Comparison of ENCODE assay signal across 11 cellular contexts in the genomic region with DNA sequence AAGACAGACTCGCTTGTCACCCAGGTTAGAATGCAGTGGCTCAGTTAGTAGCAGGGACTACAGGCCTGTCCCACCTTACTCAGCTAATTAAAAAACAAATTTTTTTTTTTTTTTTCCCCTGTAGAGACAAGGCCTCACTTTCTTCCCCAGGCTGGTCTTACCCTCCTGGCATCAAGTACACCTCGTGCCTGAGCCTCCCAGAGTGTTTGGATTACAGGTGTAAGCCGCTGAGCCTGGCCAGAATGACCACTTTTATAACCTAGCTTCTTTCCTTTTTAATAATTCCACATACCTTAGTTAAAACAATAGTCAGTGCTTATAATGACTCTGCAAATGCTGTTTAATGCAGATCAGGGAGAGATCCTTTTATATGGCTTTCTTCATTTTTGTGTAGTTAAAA. TPM values are rescaled to one million over a fixed set of nuclear protein-coding genes. Genes with fewer than 3 reads are reported as not detected.
DNase-seq lines count a peak whose midpoint lies in the region; ATAC-seq and TF ChIP-seq lines count a peak whose summit lies in the region.
"Had no signal": no experiment of that assay in that cellular context is flagged by ENCODE, and none has a peak within 500 bp of the region (broad histone marks: within the 10 kb centered on the region; RNA-seq: fewer than 3 reads in every experiment).

No MANE protein-coding gene starts in this region.

- no peaks in the 10 kb centered on the region for H3K27me3 ChIP-seq in SJCRH30
- no peaks in the 10 kb centered on the region for H3K27me3 ChIP-seq in upper lobe of left lung
- H3K27me3 ChIP-seq in tibial nerve = no peaks in the 10 kb centered on the region
- H3K27me3 ChIP-seq in BE2C = no peaks in the 10 kb centered on the region
- H3K27me3 ChIP-seq: right atrium auricular region had no signal

- no peak overlapping the region for H3K27ac Mint-ChIP-seq in activated naive CD4-positive, alpha-beta T cell treated with anti-CD3 and anti-CD28 coated beads, Interleukin-2, amount 50 U/mL, for 24 hours
- peak overlapping the region; percentile 73 to 94 (median 81) for H3K27ac Mint-ChIP-seq in immature natural killer cell

- TF ChIP-seq CTCF in upper lobe of left lung (IDR thresholded peaks at IDR 0.05) (no peak), tibial nerve (IDR thresholded peaks at IDR 0.05) (no peak), BE2C (IDR thresholded peaks at IDR 0.05; ENCODE audit: low read depth, low read length) (no peak)

- no peaks in the 10 kb centered on the region; the same call in 1 of the 2 replicates for H3K36me3 ChIP-seq in SJCRH30
- H3K36me3 ChIP-seq in upper lobe of left lung = no peaks in the 10 kb centered on the region
- no peaks in the 10 kb centered on the region for H3K36me3 ChIP-seq in tibial nerve
- no peaks in the 10 kb centered on the region; the same call in 1 of the 2 replicates for H3K36me3 ChIP-seq in BE2C
- H3K36me3 ChIP-seq: right atrium auricular region had no signal

- H3K9me3 ChIP-seq in SJCRH30 (replicated peaks) = no peaks in the 10 kb centered on the region
- H3K9me3 ChIP-seq in upper lobe of left lung = no peaks in the 10 kb centered on the region
- no peaks in the 10 kb centered on the region for H3K9me3 ChIP-seq in tibial nerve
- H3K9me3 ChIP-seq in BE2C = no peaks in the 10 kb centered on the region
- H3K9me3 ChIP-seq: right atrium auricular region had no signal

- H3K4me1 ChIP-seq in SJCRH30 (peaks cover 19% of the 10 kb centered on the region), upper lobe of left lung (peaks cover 22 to 69% (median 31%) of the 10 kb centered on the region in 4 donors), tibial nerve (peaks cover 0 to 36% (median 4%) of the 10 kb centered on the region in 4 donors), BE2C (peaks cover 16% of the 10 kb centered on the region; the same call in 1 of the 2 replicates)

- 59 to 64% methylated on average over 3 of the region's 3 CpGs for WGBS in upper lobe of left lung, 2 donors
- 78 to 86% methylated on average over 3 of the region's 3 CpGs for WGBS in tibial nerve, 2 donors

- H3K27me3 Mint-ChIP-seq in activated naive CD4-positive, alpha-beta T cell treated with anti-CD3 and anti-CD28 coated beads, Interleukin-2, amount 50 U/mL, for 24 hours = no peaks in the 10 kb centered on the region
- H3K27me3 Mint-ChIP-seq in immature natural killer cell (ENCODE audit: low read depth in 3 of 3) = peaks cover 0 to 2% (median 0%) of the 10 kb centered on the region in 3 donors
- H3K27me3 Mint-ChIP-seq: stimulated activated naive B cell treated with anti-CD40 and anti-IgM and Interleukin-4, amounts not matched to agents 10 μg/mL and 1 μg/mL and 100 μg/mL, for 72 hours had no signal

- TF ChIP-seq EP300 in upper lobe of left lung (IDR thresholded peaks at IDR 0.05) = no peak
- TF ChIP-seq EP300 in tibial nerve (IDR thresholded peaks at IDR 0.05) = no peak

- H3K4me3 ChIP-seq in SJCRH30 = no peak overlapping the region
- H3K4me3 ChIP-seq in upper lobe of left lung = no peak overlapping the region
- H3K4me3 ChIP-seq in tibial nerve = no peak overlapping the region
- no peak overlapping the region; the same call in 1 of the 2 replicates for H3K4me3 ChIP-seq in BE2C (ENCODE audit: low read depth, low read length)
- H3K4me3 ChIP-seq: right atrium auricular region had no signal

- 0 out of 2 replicates have a peak overlapping the region, but pooled peaks have one; percentile 5 for H3K27ac ChIP-seq in SJCRH30
- H3K27ac ChIP-seq in upper lobe of left lung = peak overlapping the region in 3 of 4 donors; percentile 54 to 66 (median 59)
- peak overlapping the region in 1 of 4 donors; percentile 22 for H3K27ac ChIP-seq in tibial nerve
- H3K27ac ChIP-seq: right atrium auricular region had no signal

- TF ChIP-seq POLR2A in upper lobe of left lung (IDR thresholded peaks at IDR 0.05) (no peak), tibial nerve (IDR thresholded peaks at IDR 0.05) (no peak)

- peak overlapping the region; percentile 67 for H3K4me3 Mint-ChIP-seq in activated naive CD4-positive, alpha-beta T cell treated with anti-CD3 and anti-CD28 coated beads, Interleukin-2, amount 50 U/mL, for 24 hours
- peak overlapping the region; percentile 40 to 60 (median 52) for H3K4me3 Mint-ChIP-seq in immature natural killer cell
- H3K4me3 Mint-ChIP-seq: stimulated activated naive B cell treated with anti-CD40 and anti-IgM and Interleukin-4, amounts not matched to agents 10 μg/mL and 1 μg/mL and 100 μg/mL, for 72 hours had no signal

- peaks cover 3% of the 10 kb centered on the region for H3K36me3 Mint-ChIP-seq in activated naive CD4-positive, alpha-beta T cell treated with anti-CD3 and anti-CD28 coated beads, Interleukin-2, amount 50 U/mL, for 24 hours
- H3K36me3 Mint-ChIP-seq in immature natural killer cell = no peaks in the 10 kb centered on the region

- no peaks in the 10 kb centered on the region for H3K9me3 Mint-ChIP-seq in activated naive CD4-positive, alpha-beta T cell treated with anti-CD3 and anti-CD28 coated beads, Interleukin-2, amount 50 U/mL, for 24 hours
- no peaks in the 10 kb centered on the region for H3K9me3 Mint-ChIP-seq in immature natural killer cell
- H3K9me3 Mint-ChIP-seq: stimulated activated naive B cell treated with anti-CD40 and anti-IgM and Interleukin-4, amounts not matched to agents 10 μg/mL and 1 μg/mL and 100 μg/mL, for 72 hours had no signal

- H3K4me1 Mint-ChIP-seq in activated naive CD4-positive, alpha-beta T cell treated with anti-CD3 and anti-CD28 coated beads, Interleukin-2, amount 50 U/mL, for 24 hours = peaks cover 66% of the 10 kb centered on the region
- peaks cover 49 to 59% of the 10 kb centered on the region in 2 donors for H3K4me1 Mint-ChIP-seq in immature natural killer cell

- no peak for DNase-seq in activated naive CD4-positive, alpha-beta T cell treated with anti-CD3 and anti-CD28 coated beads, Interleukin-2, amount 50 U/mL, for 16 hours
- DNase-seq in SJCRH30 (no peak), immature natural killer cell (no peak), upper lobe of left lung (peak in 1 of 2 donors; percentile 48), tibial nerve (ENCODE audit: low spot score in 2 of 2) (no peak), BE2C (no peak)
- no peak for DNase-seq in stimulated activated CD4-positive, alpha-beta T cell treated with anti-CD3 and anti-CD28 coated beads, Interleukin-15, amount 100 ng/mL, for 24 hours
- DNase-seq: cortex of kidney; stimulated activated naive B cell treated with anti-CD40 and anti-IgM and Interleukin-4, amounts not matched to agents 10 μg/mL and 1 μg/mL and 100 μg/mL, for 72 hours had no signal

- ATAC-seq in upper lobe of left lung (ENCODE audit: low FRiP score in 2 of 2) = peak in 1 of 2 donors; percentile 31

RNA-seq across cellular contexts. Expression of gene RSBN1L, which starts 31.3 kb away (rescaled TPM):
- total RNA-seq in SJCRH30 (2014; rRNA removed; shearing (Covaris generic)) = 35.6 and 47.3 TPM in 2 replicates
- polyA plus RNA-seq in immature natural killer cell = 10 to 100 TPM in 1 of 3 donors, 1 to 10 TPM in 2; 4.9 to 11.1 (median 6.5) TPM
- total RNA-seq in upper lobe of left lung = 10 to 100 TPM; 15.1 to 43.7 (median 20.5) TPM
- 10 to 100 TPM; 15.6 to 33.9 (median 29.1) TPM for total RNA-seq in tibial nerve
- polyA plus RNA-seq in BE2C (2012; ENCODE audit: insufficient read depth, insufficient read length, low read depth) = 19.5 TPM
